8 cellular contexts compared by ENCODE assay signal in genomic region chr15:57527382-57528091, GRCh38.
DNase-seq lines count a peak whose midpoint lies in the region; ATAC-seq, FAIRE-seq and TF ChIP-seq lines count a peak whose summit lies in the region.

No MANE protein-coding gene starts in this region.

- H2AFZ ChIP-seq in endothelial cell of umbilical vein (ENCODE audit: low read depth, low read length): no peak overlapping the region

- peaks cover 0 to 5% of the 10 kb centered on the region in 2 experiments for H3K36me3 ChIP-seq in endothelial cell of umbilical vein (ENCODE audit: control insufficient read depth in 2 of 2, extremely low read depth in 1 of 2, insufficient read depth in 2 of 2, low read length in 2 of 2)

- POLR2A ChIA-PET in endothelial cell of umbilical vein (lab: Charles Lee): interaction anchor here (0.6 to 1.3 kb wide), 4 partner anchors 24 to 187 kb away, joined by 3 to 5 read pairs (median 4); no protein-coding TSS in a partner anchor

- peak; percentile 41 for TF ChIP-seq CTCF in endothelial cell of umbilical vein (IDR thresholded peaks at IDR 0.05; ENCODE audit: extremely low read depth in 1 of 2, insufficient read depth in 1 of 2, low read depth in 1 of 2, low read length in 2 of 2)

- no peaks in the 10 kb centered on the region for H3K9me1 ChIP-seq in endothelial cell of umbilical vein (replicated peaks; ENCODE audit: control insufficient read depth, extremely low read depth, insufficient read depth, low read length)

- no peaks in the 10 kb centered on the region for H3K9me3 ChIP-seq in endothelial cell of umbilical vein (replicated peaks; ENCODE audit: control insufficient read depth, insufficient read depth, low read length)

- no peak for TF ChIP-seq POLR2A in endothelial cell of umbilical vein (IDR thresholded peaks at IDR 0.05; ENCODE audit: low read depth, low read length)

- H4K20me1 ChIP-seq in endothelial cell of umbilical vein (replicated peaks; ENCODE audit: control insufficient read depth, extremely low read depth, insufficient read depth, low read length): no peaks in the 10 kb centered on the region

- no peaks in the 10 kb centered on the region for H3K79me2 ChIP-seq in endothelial cell of umbilical vein (ENCODE audit: control insufficient read depth, insufficient read depth, low read length)

- dilution Hi-C loops in endothelial cell of umbilical vein (cut with MboI; ENCODE audit: extremely low pct_ligation_motif_present, low sequenced_read_pairs): loop anchor here (25.0 kb wide), 1 partner anchor 190 kb away; no protein-coding TSS in a partner anchor

- BruUV-seq in endothelial cell of umbilical vein (replicated peaks; lab: Mats Ljungman, UMichigan): no TSS peak

- CTCF ChIA-PET in endothelial cell of umbilical vein (lab: Charles Lee): interaction anchor here (0.7 to 6.5 kb wide), 67 partner anchors 9 to 1036 kb away, joined by 3 to 680 read pairs (median 6); partner anchors contain the start of genes CGNL1 and POLR2M

- no peak overlapping the region for H3K9ac ChIP-seq in endothelial cell of umbilical vein (replicated peaks; ENCODE audit: extremely low read depth, insufficient read depth, low read length)

- intact Hi-C loops in endothelial cell of umbilical vein (cut with micrococcal nuclease): loop anchor here (1.0 to 5.0 kb wide), 8 partner anchors 21 to 707 kb away; no protein-coding TSS in a partner anchor

- peaks cover 35% of the 10 kb centered on the region for H3K4me1 ChIP-seq in endothelial cell of umbilical vein (ENCODE audit: control insufficient read depth, extremely low read depth, insufficient read depth, low read length)

- H3K27me3 ChIP-seq in endothelial cell of umbilical vein (ENCODE audit: control insufficient read depth in 2 of 2, insufficient read depth in 2 of 2, low read length in 2 of 2): no peaks in the 10 kb centered on the region

- in situ Hi-C loops in Caki2 (cut with HindIII; ENCODE audit: low pct_unique_long_range_greater_than_20kb, low sequenced_read_pairs): no loop called here

- H3K4me3 ChIP-seq in endothelial cell of umbilical vein (replicated peaks in 1 of 3; ENCODE audit: insufficient read depth in 1 of 3, low read depth in 1 of 3, low read length in 3 of 3): no peak overlapping the region

- ATAC-seq in GM19463 (IDR thresholded peaks at IDR 0.05; ENCODE audit: unreplicated experiment) (peak; percentile 71), GM19395 (IDR thresholded peaks at IDR 0.05; ENCODE audit: unreplicated experiment) (no peak), HG03039 (IDR thresholded peaks at IDR 0.05; ENCODE audit: unreplicated experiment) (no peak)

- no peak overlapping the region for H3K27ac ChIP-seq in endothelial cell of umbilical vein (ENCODE audit: insufficient read depth, low read depth, low read length)

- FAIRE-seq in endothelial cell of umbilical vein (lab: Jason Lieb, UNC): peak; percentile 91

- peak; percentile 61 for DNase-seq in Caki2 (ENCODE audit: low read depth)
- peak; percentile 92 for DNase-seq in NCI-H1105 treated with DMSO at 0.1 percent for 48 hours (lab: John Stamatoyannopoulos, UW)
- peak; percentile 1 for DNase-seq in SIG-M5 (lab: John Stamatoyannopoulos, UW)
- DNase-seq in endothelial cell of umbilical vein (ENCODE audit: low read depth, low spot score): peak; percentile 86
- DNase-seq in midbrain (lab: John Stamatoyannopoulos, UW): peak; percentile 81

- no peak overlapping the region for H3K4me2 ChIP-seq in endothelial cell of umbilical vein (ENCODE audit: insufficient read depth, low read length)

TF ChIP-seq in endothelial cell of umbilical vein, 7 proteins besides CTCF, POLR2A, EP300 and RAD21:
- TF ChIP-seq GATA2 (IDR thresholded peaks at IDR 0.05; ENCODE audit: insufficient read depth, insufficient read length, low read depth, low read length) (no peak), MYC (IDR thresholded peaks at IDR 0.05; ENCODE audit: low read depth, low read length) (no peak), EZH2 (IDR thresholded peaks at IDR 0.05; ENCODE audit: borderline replicate concordance, low read depth, low read length, severe bottlenecking) (no peak), JUN (IDR thresholded peaks at IDR 0.05; ENCODE audit: borderline replicate concordance, insufficient read depth, insufficient read length, low read depth) (no peak), MAX (IDR thresholded peaks at IDR 0.05; ENCODE audit: insufficient read depth, insufficient read length) (no peak), FOS (IDR thresholded peaks at IDR 0.05; ENCODE audit: borderline replicate concordance, insufficient read depth, low read length) (no peak), POLR2AphosphoS5 (IDR thresholded peaks at IDR 0.05; ENCODE audit: insufficient read depth, low read depth, low read length) (no peak)

Comparison
In these comparisons a context has a peak if more than half of its experiments do, and no peak if none do; other contexts are left out.
1. DNase-seq: peak in every context shown above with its lines; median percentile 92 in NCI-H1105 treated with DMSO at 0.1 percent for 48 hours; 86 in endothelial cell of umbilical vein; 81 in midbrain; 61 in Caki2; 1 in SIG-M5.